ENCODE assay signal across 23 cellular contexts in the genomic region with DNA sequence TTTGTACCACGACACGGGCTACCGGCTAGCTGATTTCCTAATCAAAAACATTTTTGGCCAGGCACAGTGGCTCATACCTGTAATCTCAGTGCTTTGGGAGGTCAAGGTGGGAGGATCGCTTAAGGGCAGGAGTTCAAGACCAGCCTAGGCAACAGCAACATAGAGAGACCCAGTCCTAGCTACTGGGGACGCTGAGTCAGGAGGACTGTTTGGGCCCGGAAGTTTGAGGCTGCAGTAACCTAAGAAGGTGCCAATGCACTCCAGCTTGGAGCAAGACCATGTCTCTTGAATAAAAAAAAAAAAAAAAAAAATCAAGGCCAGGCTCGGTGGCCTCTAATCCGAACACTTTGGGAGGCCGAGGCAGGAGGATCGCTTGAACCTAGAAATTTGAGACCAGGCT. TPM values are rescaled to one million over a fixed set of nuclear protein-coding genes. Genes with fewer than 3 reads are reported as not detected.
DNase-seq lines count a peak whose midpoint lies in the region; ATAC-seq, FAIRE-seq and TF ChIP-seq lines count a peak whose summit lies in the region.
"Had no signal": no experiment of that assay in that cellular context is flagged by ENCODE, and none has a peak within 500 bp of the region (broad histone marks: within the 10 kb centered on the region; RNA-seq: fewer than 3 reads in every experiment).

No MANE protein-coding gene starts in this region.

- H3K9me3 ChIP-seq in kidney (ENCODE audit: control insufficient read depth in 1 of 2, low read length in 2 of 2): no peaks in the 10 kb centered on the region
- H3K9me3 ChIP-seq: BLaER1 treated with 17β-estradiol and CSF1 and Interleukin-3, amounts not matched to agents 10 nM and 100 nM; Peyer's patch had no signal

- no peak for FAIRE-seq in kidney (lab: Jason Lieb, UNC)
- FAIRE-seq: GM12878 had no signal

- peaks cover 50% of the 10 kb centered on the region for H3K4me1 Mint-ChIP-seq in activated CD4-positive, alpha-beta memory T cell treated with anti-CD3 and anti-CD28 coated beads for 36 hours (ENCODE audit: low read depth)
- H3K4me1 Mint-ChIP-seq in activated CD4-positive, alpha-beta memory T cell treated with anti-CD3 and anti-CD28 coated beads, Interleukin-2, amount 10 ng/mL, durations not matched to agents 7 days and 5 days: peaks cover 22% of the 10 kb centered on the region
- H3K4me1 Mint-ChIP-seq in stimulated activated naive CD8-positive, alpha-beta T cell treated with anti-CD3 and anti-CD28 coated beads, Interleukin-15, amount 100 ng/mL, for 72 hours: peaks cover 56% of the 10 kb centered on the region
- peaks cover 6% of the 10 kb centered on the region for H3K4me1 Mint-ChIP-seq in neural crest cell

- CTCF ChIA-PET in activated CD4-positive, alpha-beta memory T cell treated with anti-CD3 and anti-CD28 coated beads for 36 hours (lab: Charles Lee): no interaction called here
- CTCF ChIA-PET in activated CD4-positive, alpha-beta memory T cell treated with anti-CD3 and anti-CD28 coated beads, Interleukin-2, amount 10 ng/mL, durations not matched to agents 7 days and 5 days (lab: Charles Lee): interaction anchor here (0.7 kb wide), 1 partner anchor 69 kb away, joined by 3 read pairs; no protein-coding TSS in a partner anchor

- H3K4me3 Mint-ChIP-seq in activated CD4-positive, alpha-beta memory T cell treated with anti-CD3 and anti-CD28 coated beads for 36 hours: no peak overlapping the region
- H3K4me3 Mint-ChIP-seq in activated CD4-positive, alpha-beta memory T cell treated with anti-CD3 and anti-CD28 coated beads, Interleukin-2, amount 10 ng/mL, durations not matched to agents 7 days and 5 days: no peak overlapping the region
- H3K4me3 Mint-ChIP-seq in stimulated activated naive CD8-positive, alpha-beta T cell treated with anti-CD3 and anti-CD28 coated beads, Interleukin-15, amount 100 ng/mL, for 72 hours: no peak overlapping the region
- H3K4me3 Mint-ChIP-seq in neural crest cell: no peak overlapping the region
- H3K4me3 Mint-ChIP-seq: CD8-positive, alpha-beta T cell had no signal

- ATAC-seq in stimulated activated naive CD8-positive, alpha-beta T cell treated with anti-CD3 and anti-CD28 coated beads, Interleukin-15, amount 100 ng/mL, for 72 hours: no peak
- no peak for ATAC-seq in stimulated activated naive CD8-positive, alpha-beta T cell treated with anti-CD3 and anti-CD28 coated beads, Interleukin-15, Interleukin-2, amounts not matched to agents 100 U/mL and 50 U/mL, for 24 hours
- ATAC-seq: CD8-positive, alpha-beta T cell; GM12878 had no signal

- peaks cover 0 to 3% of the 10 kb centered on the region in 2 donors for H3K4me1 ChIP-seq in kidney (ENCODE audit: control insufficient read depth in 1 of 2, insufficient read depth in 1 of 2, low read depth in 1 of 2, low read length in 2 of 2)

- H3K27me3 Mint-ChIP-seq in activated CD4-positive, alpha-beta memory T cell treated with anti-CD3 and anti-CD28 coated beads for 36 hours: no peaks in the 10 kb centered on the region
- no peaks in the 10 kb centered on the region for H3K27me3 Mint-ChIP-seq in activated CD4-positive, alpha-beta memory T cell treated with anti-CD3 and anti-CD28 coated beads, Interleukin-2, amount 10 ng/mL, durations not matched to agents 7 days and 5 days
- H3K27me3 Mint-ChIP-seq in stimulated activated naive CD8-positive, alpha-beta T cell treated with anti-CD3 and anti-CD28 coated beads, Interleukin-15, amount 100 ng/mL, for 72 hours: no peaks in the 10 kb centered on the region
- no peaks in the 10 kb centered on the region for H3K27me3 Mint-ChIP-seq in neural crest cell (ENCODE audit: low read depth)

- intact Hi-C loops in activated CD4-positive, alpha-beta memory T cell treated with anti-CD3 and anti-CD28 coated beads for 36 hours (cut with micrococcal nuclease): no loop called here
- intact Hi-C loops in posterior vena cava (cut with DNase I): no loop called here
- intact Hi-C loops in kidney (cut with DNase I): no loop called here

- H3K4me3 ChIP-seq in kidney (ENCODE audit: low read length in 2 of 2): no peak overlapping the region
- H3K4me3 ChIP-seq: BLaER1 treated with 17β-estradiol and CSF1 and Interleukin-3, amounts not matched to agents 10 nM and 100 nM; GM12878; HAP-1; Peyer's patch had no signal

- no peaks in the 10 kb centered on the region for H3K36me3 ChIP-seq in kidney (ENCODE audit: control insufficient read depth in 1 of 2, insufficient read depth in 2 of 2, low read length in 2 of 2)
- H3K36me3 ChIP-seq: Peyer's patch had no signal

- H3K27ac ChIP-seq in kidney (ENCODE audit: low read depth in 2 of 2, low read length in 2 of 2): no peak overlapping the region
- H3K27ac ChIP-seq: 22Rv1; BLaER1 treated with 17β-estradiol and CSF1 and Interleukin-3, amounts not matched to agents 10 nM and 100 nM; Peyer's patch had no signal

- DNase-seq in activated CD4-positive, alpha-beta memory T cell treated with anti-CD3 and anti-CD28 coated beads for 36 hours: no peak
- no peak for DNase-seq in activated CD4-positive, alpha-beta memory T cell treated with anti-CD3 and anti-CD28 coated beads, Interleukin-2, amount 10 ng/mL, durations not matched to agents 7 days and 5 days
- DNase-seq in stimulated activated naive CD8-positive, alpha-beta T cell treated with anti-CD3 and anti-CD28 coated beads, Interleukin-15, amount 100 ng/mL, for 72 hours: no peak
- DNase-seq in stimulated activated naive CD8-positive, alpha-beta T cell treated with anti-CD3 and anti-CD28 coated beads, Interleukin-15, Interleukin-2, amounts not matched to agents 100 U/mL and 50 U/mL, for 24 hours: no peak
- DNase-seq in neural crest cell (ENCODE audit: low read depth, low spot score) (no peak), posterior vena cava (ENCODE audit: low spot score) (no peak), kidney (no peak)
- DNase-seq in stimulated activated CD4-positive, alpha-beta T cell treated with anti-CD3 and anti-CD28 coated beads, Interleukin-12 subunit alpha, Interleukin-12 subunit beta, amount 100 ng/mL, for 4 hours: no peak
- DNase-seq: ACHN; CD8-positive, alpha-beta T cell; DND-41; Kasumi-1; NCI-H1417; NCI-H1694 treated with DMSO at 0.1 percent for 48 hours; NCI-H2081 treated with DMSO at 0.1 percent for 48 hours; NCI-H2171 treated with DMSO at 0.1 percent for 48 hours; NCI-H524 treated with DMSO at 0.1 percent for 48 hours; NCI-H82; Peyer's patch had no signal

- TF ChIP-seq CTCF in neural crest cell (conservative IDR thresholded peaks at IDR 0.05) (no peak), kidney (IDR thresholded peaks at IDR 0.05; ENCODE audit: borderline replicate concordance, extremely low read depth, insufficient read depth) (no peak)

- peak overlapping the region; percentile 19 for H3K27ac Mint-ChIP-seq in activated CD4-positive, alpha-beta memory T cell treated with anti-CD3 and anti-CD28 coated beads for 36 hours
- no peak overlapping the region for H3K27ac Mint-ChIP-seq in activated CD4-positive, alpha-beta memory T cell treated with anti-CD3 and anti-CD28 coated beads, Interleukin-2, amount 10 ng/mL, durations not matched to agents 7 days and 5 days
- H3K27ac Mint-ChIP-seq in stimulated activated naive CD8-positive, alpha-beta T cell treated with anti-CD3 and anti-CD28 coated beads, Interleukin-15, amount 100 ng/mL, for 72 hours: peak overlapping the region; percentile 78 to 80
- peak overlapping the region; percentile 67 for H3K27ac Mint-ChIP-seq in neural crest cell (ENCODE audit: unreplicated experiment)

- no peak overlapping the region for H3K9ac ChIP-seq in kidney (ENCODE audit: low read length in 2 of 2)
- H3K9ac ChIP-seq: BLaER1 treated with 17β-estradiol and CSF1 and Interleukin-3, amounts not matched to agents 10 nM and 100 nM had no signal

- POLR2A ChIA-PET in activated CD4-positive, alpha-beta memory T cell treated with anti-CD3 and anti-CD28 coated beads for 36 hours (lab: Charles Lee): no interaction called here
- POLR2A ChIA-PET in activated CD4-positive, alpha-beta memory T cell treated with anti-CD3 and anti-CD28 coated beads, Interleukin-2, amount 10 ng/mL, durations not matched to agents 7 days and 5 days (lab: Charles Lee): no interaction called here

- peaks cover 3% of the 10 kb centered on the region for H3K36me3 Mint-ChIP-seq in activated CD4-positive, alpha-beta memory T cell treated with anti-CD3 and anti-CD28 coated beads for 36 hours
- H3K36me3 Mint-ChIP-seq in activated CD4-positive, alpha-beta memory T cell treated with anti-CD3 and anti-CD28 coated beads, Interleukin-2, amount 10 ng/mL, durations not matched to agents 7 days and 5 days (ENCODE audit: low read depth): peaks cover 2% of the 10 kb centered on the region
- no peaks in the 10 kb centered on the region for H3K36me3 Mint-ChIP-seq in neural crest cell (ENCODE audit: low read depth)
- H3K36me3 Mint-ChIP-seq: CD8-positive, alpha-beta T cell had no signal

- no peaks in the 10 kb centered on the region for H3K9me3 Mint-ChIP-seq in activated CD4-positive, alpha-beta memory T cell treated with anti-CD3 and anti-CD28 coated beads for 36 hours
- no peaks in the 10 kb centered on the region for H3K9me3 Mint-ChIP-seq in activated CD4-positive, alpha-beta memory T cell treated with anti-CD3 and anti-CD28 coated beads, Interleukin-2, amount 10 ng/mL, durations not matched to agents 7 days and 5 days
- H3K9me3 Mint-ChIP-seq in stimulated activated naive CD8-positive, alpha-beta T cell treated with anti-CD3 and anti-CD28 coated beads, Interleukin-15, amount 100 ng/mL, for 72 hours: no peaks in the 10 kb centered on the region
- H3K9me3 Mint-ChIP-seq in neural crest cell: no peaks in the 10 kb centered on the region
- H3K9me3 Mint-ChIP-seq: CD8-positive, alpha-beta T cell had no signal

RNA-seq across cellular contexts. Expression of gene UBE2G1, which starts 49.8 kb away (rescaled TPM):
- 10 to 100 TPM; 54.4 to 57.6 TPM for total RNA-seq in activated CD4-positive, alpha-beta memory T cell treated with anti-CD3 and anti-CD28 coated beads for 36 hours
- 10 to 100 TPM; 65.3 to 66.4 TPM for total RNA-seq in activated CD4-positive, alpha-beta memory T cell treated with anti-CD3 and anti-CD28 coated beads, Interleukin-2, amount 10 ng/mL, durations not matched to agents 7 days and 5 days
- 98.5 and 119 TPM in 2 replicates for total RNA-seq in neural crest cell
- total RNA-seq in posterior vena cava: 10 to 100 TPM; 53.4 to 57.0 TPM
- 50.9 TPM for total RNA-seq in kidney
- polyA plus RNA-seq in kidney (ENCODE audit: insufficient read depth, low read depth, low replicate concordance): 26.7 TPM

RNA-seq across cellular contexts. Expression of gene ANKFY1, which starts 52.9 kb away (rescaled TPM):
- total RNA-seq in activated CD4-positive, alpha-beta memory T cell treated with anti-CD3 and anti-CD28 coated beads for 36 hours: 10 to 100 TPM; 34.6 to 40.5 TPM
- 10 to 100 TPM; 70.7 to 71.6 TPM for total RNA-seq in activated CD4-positive, alpha-beta memory T cell treated with anti-CD3 and anti-CD28 coated beads, Interleukin-2, amount 10 ng/mL, durations not matched to agents 7 days and 5 days
- total RNA-seq in neural crest cell: 73.5 and 78.1 TPM in 2 replicates
- 10 to 100 TPM; 34.9 to 49.2 TPM for total RNA-seq in posterior vena cava
- total RNA-seq in kidney: 61.7 TPM
- 10.9 TPM for polyA plus RNA-seq in kidney (ENCODE audit: insufficient read depth, low read depth, low replicate concordance)
